8 cellular contexts compared by ENCODE assay signal in the genomic region with DNA sequence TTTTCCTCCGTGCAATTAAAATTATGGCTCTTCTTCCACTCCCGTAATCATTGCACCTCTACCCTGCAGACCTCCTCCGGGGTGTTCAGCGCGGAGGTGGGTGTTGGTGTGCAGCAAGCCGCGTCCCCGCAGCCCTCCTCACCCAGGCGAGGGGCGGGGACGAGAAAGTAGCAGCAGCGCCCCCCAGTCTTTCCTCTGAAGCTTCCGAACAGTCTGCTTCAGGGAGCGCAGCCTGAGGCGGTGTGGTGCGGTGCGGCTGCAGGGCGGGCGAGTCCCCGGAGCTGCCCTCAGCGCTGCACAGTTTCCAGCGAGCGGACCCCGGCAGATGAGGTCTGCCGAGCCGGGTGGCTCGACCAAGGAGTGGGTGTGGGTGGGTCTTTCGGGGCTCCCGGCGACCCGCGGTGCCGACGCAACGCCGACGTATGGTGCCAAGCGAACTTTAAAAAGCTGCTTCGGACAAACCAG. TPM values are rescaled to one million over a fixed set of nuclear protein-coding genes. Genes with fewer than 3 reads are reported as not detected.
DNase-seq lines count a peak whose midpoint lies in the region; ATAC-seq and TF ChIP-seq lines count a peak whose summit lies in the region.

A gene with protein sequence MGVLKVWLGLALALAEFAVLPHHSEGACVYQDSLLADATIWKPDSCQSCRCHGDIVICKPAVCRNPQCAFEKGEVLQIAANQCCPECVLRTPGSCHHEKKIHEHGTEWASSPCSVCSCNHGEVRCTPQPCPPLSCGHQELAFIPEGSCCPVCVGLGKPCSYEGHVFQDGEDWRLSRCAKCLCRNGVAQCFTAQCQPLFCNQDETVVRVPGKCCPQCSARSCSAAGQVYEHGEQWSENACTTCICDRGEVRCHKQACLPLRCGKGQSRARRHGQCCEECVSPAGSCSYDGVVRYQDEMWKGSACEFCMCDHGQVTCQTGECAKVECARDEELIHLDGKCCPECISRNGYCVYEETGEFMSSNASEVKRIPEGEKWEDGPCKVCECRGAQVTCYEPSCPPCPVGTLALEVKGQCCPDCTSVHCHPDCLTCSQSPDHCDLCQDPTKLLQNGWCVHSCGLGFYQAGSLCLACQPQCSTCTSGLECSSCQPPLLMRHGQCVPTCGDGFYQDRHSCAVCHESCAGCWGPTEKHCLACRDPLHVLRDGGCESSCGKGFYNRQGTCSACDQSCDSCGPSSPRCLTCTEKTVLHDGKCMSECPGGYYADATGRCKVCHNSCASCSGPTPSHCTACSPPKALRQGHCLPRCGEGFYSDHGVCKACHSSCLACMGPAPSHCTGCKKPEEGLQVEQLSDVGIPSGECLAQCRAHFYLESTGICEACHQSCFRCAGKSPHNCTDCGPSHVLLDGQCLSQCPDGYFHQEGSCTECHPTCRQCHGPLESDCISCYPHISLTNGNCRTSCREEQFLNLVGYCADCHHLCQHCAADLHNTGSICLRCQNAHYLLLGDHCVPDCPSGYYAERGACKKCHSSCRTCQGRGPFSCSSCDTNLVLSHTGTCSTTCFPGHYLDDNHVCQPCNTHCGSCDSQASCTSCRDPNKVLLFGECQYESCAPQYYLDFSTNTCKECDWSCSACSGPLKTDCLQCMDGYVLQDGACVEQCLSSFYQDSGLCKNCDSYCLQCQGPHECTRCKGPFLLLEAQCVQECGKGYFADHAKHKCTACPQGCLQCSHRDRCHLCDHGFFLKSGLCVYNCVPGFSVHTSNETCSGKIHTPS (N-terminal part only) (plus strand): TSS at position 189 of the 465 bp plus-strand sequence. CDS start 687 bp downstream, outside the sequence.

- no peak for TF ChIP-seq CTCF in Panc1 (IDR thresholded peaks at IDR 0.05)

- CTCF ChIA-PET in Panc1 (lab: Charles Lee), result no interaction called here

- intact Hi-C loops in Panc1 (cut with micrococcal nuclease; ENCODE audit: unreplicated experiment), result loop anchor here (5.0 kb wide), 1 partner anchor 455 kb away; no protein-coding TSS in a partner anchor

- DNase-seq in stimulated activated CD4-positive, alpha-beta T cell treated with anti-CD3 and anti-CD28 coated beads, Interleukin-15, amount 100 ng/mL, for 24 hours, result peak; percentile 32
- no peak for DNase-seq in stimulated activated CD4-positive, alpha-beta T cell treated with anti-CD3 and anti-CD28 coated beads, Interleukin-4, amount 100 ng/mL, for 1 hour
- DNase-seq in Panc1 (ENCODE audit: low read depth, low spot score) (no peak), cerebellum (ENCODE audit: low spot score) (peak; percentile 8), left kidney (ENCODE audit: low read depth, low spot score) (peak; percentile 92)
- no peak for DNase-seq in stimulated activated naive B cell treated with anti-CD40 and anti-IgM and Interleukin-4, amounts not matched to agents 10 μg/mL and 1 μg/mL and 100 μg/mL, for 72 hours

- peaks cover 19% of the 10 kb centered on the region for H3K27me3 ChIP-seq in Panc1 (ENCODE audit: control insufficient read depth, insufficient read depth, low read length)

- POLR2A ChIA-PET in Panc1 (lab: Charles Lee), result no interaction called here

- peak; percentile 18 for ATAC-seq in HG03342 (IDR thresholded peaks at IDR 0.05; ENCODE audit: unreplicated experiment)
- peak; percentile 73 for ATAC-seq in Panc1
- peak; percentile 48 to 57 for ATAC-seq in stimulated activated naive B cell treated with anti-CD40 and anti-IgM and Interleukin-4, amounts not matched to agents 10 μg/mL and 1 μg/mL and 100 μg/mL, for 72 hours (replicated peaks)
- no peak for ATAC-seq in HG03139 (IDR thresholded peaks at IDR 0.05; ENCODE audit: unreplicated experiment)

- no peaks in the 10 kb centered on the region for H3K36me3 Mint-ChIP-seq in stimulated activated naive B cell treated with anti-CD40 and anti-IgM and Interleukin-4, amounts not matched to agents 10 μg/mL and 1 μg/mL and 100 μg/mL, for 72 hours

- H3K9me3 Mint-ChIP-seq in stimulated activated naive B cell treated with anti-CD40 and anti-IgM and Interleukin-4, amounts not matched to agents 10 μg/mL and 1 μg/mL and 100 μg/mL, for 72 hours, result no peaks in the 10 kb centered on the region

- peak within 1 kb of the TSS; percentile 83 to 93 for H3K4me3 Mint-ChIP-seq in stimulated activated naive B cell treated with anti-CD40 and anti-IgM and Interleukin-4, amounts not matched to agents 10 μg/mL and 1 μg/mL and 100 μg/mL, for 72 hours

- H3K4me1 Mint-ChIP-seq in stimulated activated naive B cell treated with anti-CD40 and anti-IgM and Interleukin-4, amounts not matched to agents 10 μg/mL and 1 μg/mL and 100 μg/mL, for 72 hours, result peaks cover 23 to 34% of the 10 kb centered on the region in 2 donors

- H3K4me3 ChIP-seq in Panc1 (ENCODE audit: low read depth in 2 of 2, low read length in 2 of 2), result peak within 1 kb of the TSS; percentile 47 to 60

- H3K27ac ChIP-seq in Panc1 (ENCODE audit: low read length), result no peak within 1 kb of the TSS

- peaks cover 47 to 58% of the 10 kb centered on the region in 2 donors for H3K27me3 Mint-ChIP-seq in stimulated activated naive B cell treated with anti-CD40 and anti-IgM and Interleukin-4, amounts not matched to agents 10 μg/mL and 1 μg/mL and 100 μg/mL, for 72 hours

- peaks cover 3% of the 10 kb centered on the region; the same call in 1 of the 2 replicates for H3K4me1 ChIP-seq in Panc1 (ENCODE audit: control insufficient read depth, insufficient read depth, low read length)

- H3K9me3 ChIP-seq in Panc1 (ENCODE audit: control insufficient read depth, insufficient read depth, low read depth, low read length), result no peaks in the 10 kb centered on the region

- H3K27ac Mint-ChIP-seq in stimulated activated naive B cell treated with anti-CD40 and anti-IgM and Interleukin-4, amounts not matched to agents 10 μg/mL and 1 μg/mL and 100 μg/mL, for 72 hours, result peak within 1 kb of the TSS; percentile 68

- peaks cover 3% of the 10 kb centered on the region; the same call in 1 of the 2 replicates for H3K36me3 ChIP-seq in Panc1 (ENCODE audit: control insufficient read depth, insufficient read depth, low read length)

- no TSS peak for BruUV-seq in Panc1 (replicated peaks; lab: Mats Ljungman, UMichigan)

- in situ Hi-C loops in Panc1 (cut with HindIII; ENCODE audit: low pct_unique_long_range_greater_than_20kb, low sequenced_read_pairs), result no loop called here

RNA-seq across cellular contexts. Expression of the gene that starts here (rescaled TPM):
- 0.23 TPM for total RNA-seq in Panc1 (2021; ENCODE audit: unreplicated experiment)
- 0.05 TPM for polyA plus RNA-seq in Panc1 (2012; ENCODE audit: insufficient read length)
- 28.4 TPM for total RNA-seq in cerebellum

Comparison
In these comparisons a context has a peak if more than half of its experiments do, and no peak if none do; other contexts are left out.
1. RNA of the gene that starts here (total RNA-seq): 28.4 TPM in cerebellum (single experiment); 0.23 TPM in Panc1 (single experiment); every median in the first group is over 10 times any median in the second.
2. DNase-seq: peak in stimulated activated CD4-positive, alpha-beta T cell treated with anti-CD3 and anti-CD28 coated beads, Interleukin-15, amount 100 ng/mL, for 24 hours (single experiment), cerebellum (single experiment) and left kidney (single experiment); none in stimulated activated CD4-positive, alpha-beta T cell treated with anti-CD3 and anti-CD28 coated beads, Interleukin-4, amount 100 ng/mL, for 1 hour (single experiment), Panc1 (single experiment) and stimulated activated naive B cell treated with anti-CD40 and anti-IgM and Interleukin-4, amounts not matched to agents 10 μg/mL and 1 μg/mL and 100 μg/mL, for 72 hours (single experiment).
3. Peak in ATAC-seq and H3K4me3 ChIP-seq in Panc1; RNA of the gene not detected or under 1 TPM.